In the genomic region with DNA sequence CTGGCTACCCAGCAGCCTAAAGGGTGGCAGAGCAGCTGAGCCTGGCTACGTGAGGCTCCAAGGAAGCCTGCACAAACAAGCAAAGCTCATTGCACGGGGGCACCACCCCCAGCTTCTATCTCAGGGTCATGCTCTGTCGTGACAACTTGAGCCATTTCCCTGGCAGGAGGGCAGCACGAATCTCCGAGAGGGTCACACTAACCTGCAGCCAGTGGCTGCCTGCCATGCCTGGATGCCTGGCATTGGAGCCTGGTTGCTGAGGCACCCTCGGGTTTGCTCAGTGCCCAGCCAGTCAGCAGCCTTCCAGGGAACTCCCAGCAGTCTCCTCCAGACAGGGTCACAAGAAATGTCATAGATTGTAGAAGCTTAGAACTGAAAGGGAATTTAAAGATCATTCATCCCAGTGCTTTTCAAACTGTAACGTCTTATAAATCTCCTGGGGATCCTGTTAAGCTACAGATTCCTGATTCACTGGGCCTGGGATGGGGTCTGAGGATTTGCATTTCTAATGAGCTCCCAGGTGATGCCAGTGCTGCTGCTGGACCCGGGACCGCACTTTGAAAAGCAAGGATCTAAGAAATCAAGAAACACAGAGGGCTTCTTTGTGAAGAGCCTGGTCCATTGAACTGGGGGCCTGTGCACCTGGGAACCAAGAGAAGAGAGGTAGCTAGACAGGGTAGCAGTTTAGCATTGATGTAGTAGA, we compare ENCODE assay signal across 21 cellular contexts. TPM values are rescaled to one million over a fixed set of nuclear protein-coding genes. Genes with fewer than 3 reads are reported as not detected.
A peak's percentile ranks its signal among the peaks of the same experiment; 100 is the strongest.
DNase-seq lines count a peak whose midpoint lies in the region; ATAC-seq, FAIRE-seq and TF ChIP-seq lines count a peak whose summit lies in the region.
"Had no signal": no experiment of that assay in that cellular context is flagged by ENCODE, and none has a peak within 500 bp of the region (broad histone marks: within the 10 kb centered on the region; RNA-seq: fewer than 3 reads in every experiment).

No MANE protein-coding gene starts in this region.

- H3K27me3 ChIP-seq in adrenal gland (no peaks in the 10 kb centered on the region), osteoblast (ENCODE audit: insufficient read depth, low read length) (peaks cover 4% of the 10 kb centered on the region)

- FAIRE-seq in A549 (lab: Jason Lieb, UNC), result no peak

- H3K4me3 ChIP-seq in A549 (no peak overlapping the region), adrenal gland (no peak overlapping the region), osteoblast (ENCODE audit: insufficient read depth, low read length) (no peak overlapping the region)
- H3K4me3 ChIP-seq: PC-9 had no signal

- no peak overlapping the region for H2AFZ ChIP-seq in osteoblast (ENCODE audit: low read length)
- H2AFZ ChIP-seq: parathyroid adenoma, PC-9 had no signal

- no peak for TF ChIP-seq POLR2A in A549 (IDR thresholded peaks at IDR 0.05; ENCODE audit: low read length)
- TF ChIP-seq POLR2A in adrenal gland (IDR thresholded peaks at IDR 0.05), result peak in 1 of 2 donors; percentile 15

- H3K36me3 Mint-ChIP-seq in T-helper 17 cell (ENCODE audit: low read depth), result no peaks in the 10 kb centered on the region
- H3K36me3 Mint-ChIP-seq in activated naive CD4-positive, alpha-beta T cell treated with anti-CD3 and anti-CD28 coated beads, Interleukin-2, amount 10 ng/mL, durations not matched to agents 7 days and 5 days, result no peaks in the 10 kb centered on the region
- no peaks in the 10 kb centered on the region for H3K36me3 Mint-ChIP-seq in type B pancreatic cell
- no peaks in the 10 kb centered on the region for H3K36me3 Mint-ChIP-seq in activated CD4-positive, alpha-beta T cell treated with anti-CD3 and anti-CD28 coated beads, Interleukin-2, amount 10 ng/mL, durations not matched to agents 7 days and 5 days (ENCODE audit: low read depth)
- H3K36me3 Mint-ChIP-seq: CD4-positive, CD25-positive, alpha-beta regulatory T cell had no signal

- no peaks in the 10 kb centered on the region for H3K4me1 ChIP-seq in A549
- H3K4me1 ChIP-seq in adrenal gland (replicated peaks in 1 of 2), result no peaks in the 10 kb centered on the region
- H3K4me1 ChIP-seq in osteoblast (ENCODE audit: insufficient read depth, low read length), result no peaks in the 10 kb centered on the region
- H3K4me1 ChIP-seq: parathyroid adenoma had no signal

- 51% methylated on average over 8 of the region's 9 CpGs for WGBS in A549 (ENCODE audit: missing lambda C conversion rate)
- 27 to 34% (median 29%) methylated on average over 7 to 9 of the region's 9 CpGs for WGBS in adrenal gland, 4 donors

- H3K27ac Mint-ChIP-seq in T-helper 17 cell (no peak overlapping the region), type B pancreatic cell (no peak overlapping the region)
- no peak overlapping the region for H3K27ac Mint-ChIP-seq in activated naive CD4-positive, alpha-beta T cell treated with anti-CD3 and anti-CD28 coated beads, Interleukin-2, amount 10 ng/mL, durations not matched to agents 7 days and 5 days
- H3K27ac Mint-ChIP-seq in activated CD4-positive, alpha-beta T cell treated with anti-CD3 and anti-CD28 coated beads, Interleukin-2, amount 10 ng/mL, durations not matched to agents 7 days and 5 days, result no peak overlapping the region
- H3K27ac Mint-ChIP-seq: activated T-helper 2 cell treated with anti-CD3 and anti-CD28 coated beads, Interferon-gamma antibody, Interleukin-2, Interleukin-4, amounts not matched to agents 10 μg/mL and 5 μg/mL and 100 μg/mL, durations not matched to agents 14 hours and 24 hours and 36 hours; CD4-positive, CD25-positive, alpha-beta regulatory T cell had no signal

- no peak for TF ChIP-seq CTCF in A549 (IDR thresholded peaks at IDR 0.05)
- TF ChIP-seq CTCF in adrenal gland (IDR thresholded peaks at IDR 0.05), result no peak
- no peak for TF ChIP-seq CTCF in osteoblast (IDR thresholded peaks at IDR 0.05; ENCODE audit: extremely low read depth, low read depth, low read length)
- TF ChIP-seq CTCF in type B pancreatic cell (conservative IDR thresholded peaks at IDR 0.05), result no peak

- H3K27ac ChIP-seq in A549 (no peak overlapping the region), adrenal gland (no peak overlapping the region), osteoblast (ENCODE audit: low read depth, low read length) (no peak overlapping the region)
- H3K27ac ChIP-seq: parathyroid adenoma, PC-9 had no signal

- no peak overlapping the region for H3K4me3 Mint-ChIP-seq in T-helper 17 cell
- no peak overlapping the region for H3K4me3 Mint-ChIP-seq in activated naive CD4-positive, alpha-beta T cell treated with anti-CD3 and anti-CD28 coated beads, Interleukin-2, amount 10 ng/mL, durations not matched to agents 7 days and 5 days
- H3K4me3 Mint-ChIP-seq in type B pancreatic cell, result no peak overlapping the region
- H3K4me3 Mint-ChIP-seq in activated CD4-positive, alpha-beta T cell treated with anti-CD3 and anti-CD28 coated beads, Interleukin-2, amount 10 ng/mL, durations not matched to agents 7 days and 5 days, result no peak overlapping the region
- H3K4me3 Mint-ChIP-seq: CD4-positive, CD25-positive, alpha-beta regulatory T cell had no signal

- no peak for TF ChIP-seq EP300 in A549 (IDR thresholded peaks at IDR 0.05)

- no peaks in the 10 kb centered on the region for H3K9me3 Mint-ChIP-seq in activated naive CD4-positive, alpha-beta T cell treated with anti-CD3 and anti-CD28 coated beads, Interleukin-2, amount 10 ng/mL, durations not matched to agents 7 days and 5 days
- no peaks in the 10 kb centered on the region for H3K9me3 Mint-ChIP-seq in type B pancreatic cell
- H3K9me3 Mint-ChIP-seq in activated CD4-positive, alpha-beta T cell treated with anti-CD3 and anti-CD28 coated beads, Interleukin-2, amount 10 ng/mL, durations not matched to agents 7 days and 5 days, result no peaks in the 10 kb centered on the region
- H3K9me3 Mint-ChIP-seq: activated T-helper 2 cell treated with anti-CD3 and anti-CD28 coated beads, Interferon-gamma antibody, Interleukin-2, Interleukin-4, amounts not matched to agents 10 μg/mL and 5 μg/mL and 100 μg/mL, durations not matched to agents 14 hours and 24 hours and 36 hours; CD4-positive, CD25-positive, alpha-beta regulatory T cell had no signal

- POLR2A ChIA-PET in A549 (lab: Yijun Ruan, JAX), result interaction anchor here (1.6 kb wide), 1 partner anchor 49 kb away, joined by 3 read pairs; the partner anchor contains the start of gene TMEM266
- POLR2A ChIA-PET in activated CD4-positive, alpha-beta T cell treated with anti-CD3 and anti-CD28 coated beads, Interleukin-2, amount 10 ng/mL, durations not matched to agents 7 days and 5 days (lab: Charles Lee), result interaction anchor here (0.6 kb wide), 1 partner anchor 19 kb away, joined by 4 read pairs; no protein-coding TSS in a partner anchor

- peaks cover 3% of the 10 kb centered on the region; the same call in 2 of the 3 replicates for H3K9me3 ChIP-seq in A549
- no peaks in the 10 kb centered on the region for H3K9me3 ChIP-seq in adrenal gland (replicated peaks in 1 of 3)
- H3K9me3 ChIP-seq in osteoblast (ENCODE audit: low read depth, low read length), result no peaks in the 10 kb centered on the region
- no peaks in the 10 kb centered on the region for H3K9me3 ChIP-seq in T-helper 17 cell (ENCODE audit: control insufficient read depth, low read length, poor library complexity, severe bottlenecking)

- intact Hi-C loops in adrenal gland (cut with DNase I), result no loop called here
- intact Hi-C loops in cardiac septum (cut with DNase I), result no loop called here

- CTCF ChIA-PET in A549 (lab: Yijun Ruan, JAX), result interaction anchor here (0.9 to 3.4 kb wide), 5 partner anchors 8 to 51 kb away, joined by 3 to 17 read pairs (median 6); no protein-coding TSS in a partner anchor
- CTCF ChIA-PET in activated naive CD4-positive, alpha-beta T cell treated with anti-CD3 and anti-CD28 coated beads, Interleukin-2, amount 10 ng/mL, durations not matched to agents 7 days and 5 days (lab: Charles Lee), result interaction anchor here (1.2 kb wide), 1 partner anchor 52 kb away, joined by 3 read pairs; no protein-coding TSS in a partner anchor
- CTCF ChIA-PET in activated CD4-positive, alpha-beta T cell treated with anti-CD3 and anti-CD28 coated beads, Interleukin-2, amount 10 ng/mL, durations not matched to agents 7 days and 5 days (lab: Charles Lee), result interaction anchor here (0.9 kb wide), 1 partner anchor 25 kb away, joined by 3 read pairs; no protein-coding TSS in a partner anchor

- H3K27me3 Mint-ChIP-seq in T-helper 17 cell, result peaks cover 61% of the 10 kb centered on the region
- H3K27me3 Mint-ChIP-seq in activated naive CD4-positive, alpha-beta T cell treated with anti-CD3 and anti-CD28 coated beads, Interleukin-2, amount 10 ng/mL, durations not matched to agents 7 days and 5 days, result peaks cover 19% of the 10 kb centered on the region
- H3K27me3 Mint-ChIP-seq in type B pancreatic cell, result no peaks in the 10 kb centered on the region
- H3K27me3 Mint-ChIP-seq in activated CD4-positive, alpha-beta T cell treated with anti-CD3 and anti-CD28 coated beads, Interleukin-2, amount 10 ng/mL, durations not matched to agents 7 days and 5 days, result peaks cover 13% of the 10 kb centered on the region

- no peak for DNase-seq in A549 (ENCODE audit: low read depth in 1 of 2, low spot score in 1 of 2)
- peak; percentile 36 to 81 (median 63) for DNase-seq in adrenal gland
- DNase-seq in cardiac septum (ENCODE audit: low spot score), result peak; percentile 76
- peak; percentile 58 for DNase-seq in osteoblast (ENCODE audit: insufficient read length, low spot score, missing footprints)
- no peak for DNase-seq in T-helper 17 cell
- no peak for DNase-seq in activated naive CD4-positive, alpha-beta T cell treated with anti-CD3 and anti-CD28 coated beads, Interleukin-2, amount 10 ng/mL, durations not matched to agents 7 days and 5 days
- no peak for DNase-seq in type B pancreatic cell (ENCODE audit: extremely low spot score, unreplicated experiment)
- DNase-seq in activated CD4-positive, alpha-beta T cell treated with anti-CD3 and anti-CD28 coated beads, Interleukin-2, amount 10 ng/mL, durations not matched to agents 7 days and 5 days, result no peak
- DNase-seq: activated CD4-positive, alpha-beta T cell treated with anti-CD3 and anti-CD28 coated beads for 1 hour; CD4-positive, CD25-positive, alpha-beta regulatory T cell; DMS53; Karpas-422; left colon; NCI-H1092; PC-9; stimulated activated CD8-positive, alpha-beta memory T cell treated with anti-CD3 and anti-CD28 coated beads, Interleukin-4, amount 100 ng/mL, for 48 hours; T1000 had no signal

- H3K4me1 Mint-ChIP-seq in T-helper 17 cell, result no peaks in the 10 kb centered on the region
- no peaks in the 10 kb centered on the region for H3K4me1 Mint-ChIP-seq in activated naive CD4-positive, alpha-beta T cell treated with anti-CD3 and anti-CD28 coated beads, Interleukin-2, amount 10 ng/mL, durations not matched to agents 7 days and 5 days
- H3K4me1 Mint-ChIP-seq in type B pancreatic cell (ENCODE audit: unreplicated experiment), result peaks cover 6% of the 10 kb centered on the region
- H3K4me1 Mint-ChIP-seq in activated CD4-positive, alpha-beta T cell treated with anti-CD3 and anti-CD28 coated beads, Interleukin-2, amount 10 ng/mL, durations not matched to agents 7 days and 5 days, result no peaks in the 10 kb centered on the region
- H3K4me1 Mint-ChIP-seq: CD4-positive, CD25-positive, alpha-beta regulatory T cell had no signal

- H4K20me1 ChIP-seq in osteoblast (ENCODE audit: insufficient read depth, low read length), result no peaks in the 10 kb centered on the region

- no peaks in the 10 kb centered on the region for H3K79me2 ChIP-seq in osteoblast (ENCODE audit: insufficient read depth, low read length)
- H3K79me2 ChIP-seq: parathyroid adenoma had no signal

- no peaks in the 10 kb centered on the region for H3K36me3 ChIP-seq in adrenal gland (replicated peaks in 1 of 2)
- no peaks in the 10 kb centered on the region for H3K36me3 ChIP-seq in osteoblast (ENCODE audit: insufficient read depth, low read length)

- peak; percentile 32 to 58; a peak in 2 of 6 replicates for ATAC-seq in A549
- ATAC-seq in T-helper 17 cell, result no peak
- ATAC-seq: left colon, SK-N-SH treated with all-trans-retinoic acid at 6 μM for 48 hours had no signal

- H3K4me2 ChIP-seq in A549 (no peak overlapping the region), osteoblast (ENCODE audit: insufficient read depth, low read length) (no peak overlapping the region)
- H3K4me2 ChIP-seq: PC-9 had no signal

- TF ChIP-seq RAD21 in A549 (conservative IDR thresholded peaks at IDR 0.05 in 1 of 2, IDR thresholded peaks at IDR 0.05 in 1 of 2), result no peak

RNA-seq across cellular contexts. Expression of gene TMEM266, which starts 48.4 kb away (rescaled TPM):
- polyA plus RNA-seq in A549 (2011; rRNA removed), result 0.08 and 0.09 TPM in 2 replicates
- polyA plus RNA-seq in A549 (2012; cell fraction: cytosol; rRNA removed), result 0.03 TPM in 2 replicates
- polyA plus RNA-seq in A549 (2012; cell fraction: nucleus; rRNA removed), result not detected in 2 replicates
- polyA plus RNA-seq in A549 (2017; fragmentation: RNase III; extraction: RNeasy Plus Mini Kit Qiagen cat#74134 plus additional on column Dnase treatment), result 0.05 to 0.06 TPM in 2 of 3 replicates, not detected in the other
- 0.10 TPM in 1 of 2 replicates, not detected in the other for polyA minus RNA-seq in A549 (2011; rRNA and poly(A)+ RNA removed)
- 10 to 100 TPM in 1 of 8 donors, 1 to 10 TPM in 7; 1.3 to 13.5 (median 4.3) TPM for total RNA-seq in adrenal gland
- 1 to 10 TPM; 2.5 to 8.0 (median 6.4) TPM for polyA plus RNA-seq in adrenal gland
- not detected for total RNA-seq in cardiac septum
- not detected in 2 replicates for total RNA-seq in osteoblast
- total RNA-seq in T-helper 17 cell, result not detected
- 2.3 and 2.8 TPM in 2 replicates for total RNA-seq in type B pancreatic cell (ENCODE audit: low replicate concordance)
- not detected for total RNA-seq in activated CD4-positive, alpha-beta T cell treated with anti-CD3 and anti-CD28 coated beads, Interleukin-2, amount 10 ng/mL, durations not matched to agents 7 days and 5 days
- total RNA-seq: A673; activated T-helper 2 cell treated with anti-CD3 and anti-CD28 coated beads, Interferon-gamma antibody, Interleukin-2, Interleukin-4, amounts not matched to agents 10 μg/mL and 5 μg/mL and 100 μg/mL, durations not matched to agents 14 hours and 24 hours and 36 hours; left colon had no signal

Comparison
In these comparisons a context has a peak if more than half of its experiments do, and no peak if none do; other contexts are left out.
1. DNase-seq: peak in adrenal gland (7 of 7), cardiac septum (single experiment) and osteoblast (single experiment); none in A549 (0 of 2), T-helper 17 cell (0 of 3), activated naive CD4-positive, alpha-beta T cell treated with anti-CD3 and anti-CD28 coated beads, Interleukin-2, amount 10 ng/mL, durations not matched to agents 7 days and 5 days (single experiment), type B pancreatic cell (single experiment) and activated CD4-positive, alpha-beta T cell treated with anti-CD3 and anti-CD28 coated beads, Interleukin-2, amount 10 ng/mL, durations not matched to agents 7 days and 5 days (single experiment).